In the genomic region with DNA sequence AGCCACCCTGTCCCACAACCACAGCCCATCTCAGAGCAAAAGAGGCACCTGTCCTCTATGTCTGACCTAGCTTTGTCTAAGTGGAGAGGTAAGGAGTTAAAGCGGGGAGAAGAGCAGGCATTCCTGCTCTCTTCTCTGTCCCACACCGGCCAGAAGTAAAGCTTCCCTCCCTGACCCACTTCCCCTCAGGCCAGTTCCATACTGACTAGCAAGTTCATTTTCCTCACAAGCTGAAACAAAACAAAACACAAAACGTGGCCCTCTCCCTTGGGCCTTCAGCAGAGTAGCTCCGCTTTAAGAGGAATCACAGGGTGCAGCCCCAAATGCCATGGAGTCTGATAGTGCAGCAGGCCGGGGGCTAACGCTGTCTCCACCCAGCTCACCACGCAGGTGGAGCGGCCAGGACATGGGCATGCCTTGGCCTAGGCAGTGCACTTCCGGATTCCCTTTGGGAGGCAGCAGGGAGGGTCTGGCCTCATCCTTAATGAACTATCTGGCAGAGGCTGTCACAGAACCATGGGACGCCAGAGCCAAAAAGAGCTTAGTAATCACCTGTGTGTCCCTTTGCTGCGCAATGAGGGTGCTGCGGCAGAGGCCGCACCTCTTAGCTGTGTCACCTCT, we compare ENCODE assay signal across 11 cellular contexts. TPM values are rescaled to one million over a fixed set of nuclear protein-coding genes. Genes with fewer than 3 reads are reported as not detected.
DNase-seq lines count a peak whose midpoint lies in the region; TF ChIP-seq lines count a peak whose summit lies in the region.
"Had no signal": no experiment of that assay in that cellular context is flagged by ENCODE, and none has a peak within 500 bp of the region (broad histone marks: within the 10 kb centered on the region; RNA-seq: fewer than 3 reads in every experiment).

No MANE protein-coding gene starts in this region.

- H3K36me3 ChIP-seq in DOHH2 (ENCODE audit: control insufficient read depth, low read length) (peaks cover 56% of the 10 kb centered on the region), OCI-LY7 (ENCODE audit: insufficient read depth, low read length) (peaks cover 10% of the 10 kb centered on the region; the same call in 1 of the 2 replicates), skeletal muscle tissue (ENCODE audit: control insufficient read depth in 3 of 3, insufficient read depth in 3 of 3, low read length in 3 of 3) (no peaks in the 10 kb centered on the region)
- H3K36me3 ChIP-seq: sigmoid colon had no signal

- no peaks in the 10 kb centered on the region for H3K9me3 Mint-ChIP-seq in endothelial cell (ENCODE audit: unreplicated experiment)

- peak overlapping the region; percentile 95 for H3K27ac ChIP-seq in DOHH2 (ENCODE audit: low read depth, low read length)
- H3K27ac ChIP-seq in OCI-LY7 (ENCODE audit: low read depth, low read length, poor library complexity, severe bottlenecking), result peak overlapping the region; percentile 99
- peak overlapping the region; percentile 15 for H3K27ac ChIP-seq in skeletal muscle tissue (ENCODE audit: low read depth, low read length)
- H3K27ac ChIP-seq: GM23248 had no signal

- H3K27ac Mint-ChIP-seq in endothelial cell (ENCODE audit: unreplicated experiment), result peak overlapping the region; percentile 50

- no peak for TF ChIP-seq CTCF in DOHH2 (IDR thresholded peaks at IDR 0.05; ENCODE audit: low read depth, low read length, poor library complexity, severe bottlenecking)
- TF ChIP-seq CTCF in OCI-LY7 (conservative IDR thresholded peaks at IDR 0.05; ENCODE audit: low read length), result no peak
- no peak for TF ChIP-seq CTCF in endothelial cell (IDR thresholded peaks at IDR 0.05; ENCODE audit: unreplicated experiment)
- no peak for TF ChIP-seq CTCF in GM10248 (IDR thresholded peaks at IDR 0.05; ENCODE audit: control extremely low read depth, extremely low read depth, low read depth, missing control alignments)

- H3K9me3 ChIP-seq in DOHH2 (ENCODE audit: control insufficient read depth, insufficient read depth, low read length) (no peaks in the 10 kb centered on the region), OCI-LY7 (ENCODE audit: low read length) (no peaks in the 10 kb centered on the region), skeletal muscle tissue (ENCODE audit: control insufficient read depth in 3 of 3, low read length in 3 of 3) (no peaks in the 10 kb centered on the region)
- H3K9me3 ChIP-seq: sigmoid colon had no signal

- H3K4me1 Mint-ChIP-seq in endothelial cell (ENCODE audit: unreplicated experiment), result peaks cover 95% of the 10 kb centered on the region

- no peaks in the 10 kb centered on the region for H4K20me1 ChIP-seq in DOHH2 (ENCODE audit: control insufficient read depth, insufficient read depth, low read depth, low read length)
- H4K20me1 ChIP-seq in OCI-LY7 (ENCODE audit: insufficient read depth, low read length), result no peaks in the 10 kb centered on the region

- peaks cover 36% of the 10 kb centered on the region for H3K27me3 Mint-ChIP-seq in endothelial cell (ENCODE audit: unreplicated experiment)

- H3K4me1 ChIP-seq in DOHH2 (ENCODE audit: control insufficient read depth, low read length) (peaks cover 100% of the 10 kb centered on the region), OCI-LY7 (ENCODE audit: insufficient read depth, low read length, poor library complexity, severe bottlenecking) (peaks cover 99% of the 10 kb centered on the region), skeletal muscle tissue (ENCODE audit: control insufficient read depth in 3 of 3, insufficient read depth in 3 of 3, low read length in 3 of 3) (peaks cover 28 to 41% (median 40%) of the 10 kb centered on the region in 3 donors)

- H3K27me3 ChIP-seq in DOHH2 (ENCODE audit: control insufficient read depth, low read length) (no peaks in the 10 kb centered on the region), skeletal muscle tissue (ENCODE audit: control insufficient read depth in 3 of 3, insufficient read depth in 3 of 3, low read length in 3 of 3) (no peaks in the 10 kb centered on the region)
- H3K27me3 ChIP-seq: sigmoid colon had no signal

- H3K4me2 ChIP-seq in DOHH2 (ENCODE audit: low read length), result peak overlapping the region; percentile 95
- peak overlapping the region; percentile 95 for H3K4me2 ChIP-seq in OCI-LY7 (ENCODE audit: low read length)

- H3K4me3 Mint-ChIP-seq in endothelial cell (ENCODE audit: unreplicated experiment), result peak overlapping the region; percentile 52

- H3K9me2 ChIP-seq in DOHH2 (replicated peaks; ENCODE audit: control insufficient read depth, low read length) (no peaks in the 10 kb centered on the region), OCI-LY7 (ENCODE audit: insufficient read depth, low read length) (no peaks in the 10 kb centered on the region)

- peaks cover 33% of the 10 kb centered on the region for H3K36me3 Mint-ChIP-seq in endothelial cell (ENCODE audit: low read depth, unreplicated experiment)

- no peak overlapping the region for H2AFZ ChIP-seq in OCI-LY7 (ENCODE audit: low read length)
- H2AFZ ChIP-seq: GM23248 had no signal

- intact Hi-C loops in OCI-LY7 (cut with micrococcal nuclease; ENCODE audit: unreplicated experiment) (loop anchor here (2.0 to 10.0 kb wide), 6 partner anchors 103 to 1454 kb away; partner anchors contain the start of gene ST14), posterior cingulate gyrus (cut with DNase I) (no loop called here)

- POLR2A ChIA-PET in OCI-LY7 (lab: Charles Lee) (interaction anchor here (0.6 to 5.1 kb wide), 24 partner anchors 9 to 210 kb away, joined by 3 to 67 read pairs (median 4); partner anchors contain the start of gene FLI1), GM10248 (lab: Yijun Ruan, JAX) (interaction anchor here (0.5 kb wide), 1 partner anchor 317 kb away, joined by 3 read pairs; no protein-coding TSS in a partner anchor)

- H3K9ac ChIP-seq in skeletal muscle tissue (ENCODE audit: low read depth in 1 of 3, low read length in 3 of 3), result no peak overlapping the region
- H3K9ac ChIP-seq: GM23248 had no signal

- CTCF ChIA-PET in OCI-LY7 (lab: Charles Lee; ENCODE audit: unreplicated experiment) (interaction anchor here (0.5 to 2.9 kb wide), 11 partner anchors 9 to 244 kb away, joined by 3 to 21 read pairs (median 3); no protein-coding TSS in a partner anchor), GM10248 (lab: Yijun Ruan, JAX) (interaction anchor here (1.0 to 3.8 kb wide), 8 partner anchors 9 to 438 kb away, joined by 3 to 24 read pairs (median 5); no protein-coding TSS in a partner anchor)

- H3K79me2 ChIP-seq in DOHH2 (ENCODE audit: control insufficient read depth, low read length), result peaks cover 86% of the 10 kb centered on the region
- H3K79me2 ChIP-seq in OCI-LY7 (ENCODE audit: insufficient read depth, low read depth, low read length), result peaks cover 80% of the 10 kb centered on the region

- peak overlapping the region; percentile 65 for H3K4me3 ChIP-seq in DOHH2 (ENCODE audit: low read length)
- no peak overlapping the region for H3K4me3 ChIP-seq in OCI-LY7 (ENCODE audit: low read depth, low read length, poor library complexity, severe bottlenecking)
- no peak overlapping the region for H3K4me3 ChIP-seq in skeletal muscle tissue (ENCODE audit: low read length in 3 of 3)
- H3K4me3 ChIP-seq: GM23248, sigmoid colon had no signal

- peaks cover 32% of the 10 kb centered on the region for H3F3A ChIP-seq in DOHH2 (ENCODE audit: control insufficient read depth, insufficient read depth)

- BruUV-seq in OCI-LY7 (replicated peaks; lab: Mats Ljungman, UMichigan), result no TSS peak

- DNase-seq in OCI-LY7 (ENCODE audit: low spot score) (no peak), endothelial cell (ENCODE audit: low spot score) (no peak), posterior cingulate gyrus (no peak), T-helper 9 cell (no peak), GM10248 (ENCODE audit: extremely low spot score) (no peak)
- DNase-seq: GM23248, OCI-M1, sigmoid colon, substantia nigra had no signal

RNA-seq across cellular contexts. Expression of gene FLI1, which starts 34.0 kb away (rescaled TPM):
- 79.4 and 88.8 TPM in 2 replicates for total RNA-seq in OCI-LY7 (2014; rRNA removed; shearing (Covaris generic))
- 78.2 and 81.2 TPM in 2 replicates for total RNA-seq in OCI-LY7 (2022)
- 271 TPM for total RNA-seq in endothelial cell (ENCODE audit: unreplicated experiment)
- total RNA-seq in skeletal muscle tissue, result 9.4 TPM

Comparison
In these comparisons a context has a peak if more than half of its experiments do, and no peak if none do; other contexts are left out.
1. H3K27ac ChIP-seq: peak in every context shown above with its lines; median percentile 99 in OCI-LY7; 95 in DOHH2; 15 in skeletal muscle tissue.